ENCODE assay signal across 9 cellular contexts in the genomic region with DNA sequence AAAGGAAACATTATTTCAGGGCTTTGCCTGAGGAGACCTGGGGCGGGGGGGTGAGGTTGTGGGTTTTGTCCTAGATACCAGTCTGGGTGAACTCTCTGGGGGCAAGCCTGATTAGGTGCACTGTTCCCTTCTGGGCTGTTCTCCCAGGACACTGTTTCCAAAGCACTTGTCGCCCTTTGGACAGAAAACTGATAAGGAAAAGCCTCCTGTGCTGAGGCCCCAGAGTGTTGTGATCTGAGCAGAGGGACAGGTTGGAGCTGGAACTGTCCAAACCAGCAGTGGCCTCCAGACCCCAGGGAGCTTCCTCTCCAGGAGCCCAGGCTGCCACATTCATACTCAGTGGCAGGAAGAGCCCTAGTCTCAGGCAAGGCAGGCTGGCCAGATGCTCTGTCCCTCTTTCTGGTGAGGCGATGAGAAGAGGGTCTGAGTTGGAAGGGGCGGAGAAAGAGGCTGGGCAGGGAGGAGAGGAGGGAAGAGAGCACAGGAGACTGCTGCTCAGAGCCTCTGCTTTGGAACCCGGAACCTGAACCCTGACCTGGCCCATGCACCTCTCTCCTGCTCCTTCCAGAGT. TPM values are rescaled to one million over a fixed set of nuclear protein-coding genes. Genes with fewer than 3 reads are reported as not detected.
DNase-seq lines count a peak whose midpoint lies in the region; ATAC-seq, FAIRE-seq and TF ChIP-seq lines count a peak whose summit lies in the region.
"Had no signal": no experiment of that assay in that cellular context is flagged by ENCODE, and none has a peak within 500 bp of the region (broad histone marks: within the 10 kb centered on the region; RNA-seq: fewer than 3 reads in every experiment).

No MANE protein-coding gene starts in this region.

- no peak overlapping the region for H2BK120ac ChIP-seq in mesendoderm (ENCODE audit: low read depth, low read length)

- no peaks in the 10 kb centered on the region for H3K9me3 Mint-ChIP-seq in stimulated activated naive B cell treated with anti-CD40 and anti-IgM and Interleukin-4, amounts not matched to agents 10 μg/mL and 1 μg/mL and 100 μg/mL, for 72 hours

- WGBS in mesendoderm (ENCODE audit: extremely low coverage, insufficient coverage, low lambda C conversion rate): no CpG with 5 or more reads among the region's 5 CpGs

- H2BK15ac ChIP-seq in mesendoderm (replicated peaks; ENCODE audit: low read depth): no peak overlapping the region

- no peak overlapping the region for H2BK5ac ChIP-seq in mesendoderm (ENCODE audit: low read length)

- H3K36me3 Mint-ChIP-seq in stimulated activated naive B cell treated with anti-CD40 and anti-IgM and Interleukin-4, amounts not matched to agents 10 μg/mL and 1 μg/mL and 100 μg/mL, for 72 hours: no peaks in the 10 kb centered on the region

- no peak overlapping the region for H4K5ac ChIP-seq in mesendoderm (ENCODE audit: low read length)

- H3K4me2 ChIP-seq in mesendoderm (ENCODE audit: low read length) (no peak overlapping the region), PC-9 (no peak overlapping the region)

- peak overlapping the region; percentile 77 for H3K4me3 ChIP-seq in coronary artery
- H3K4me3 ChIP-seq in mesendoderm (ENCODE audit: low read length): no peak overlapping the region
- no peak overlapping the region for H3K4me3 ChIP-seq in PC-9

- no peak overlapping the region for H2AK5ac ChIP-seq in mesendoderm (ENCODE audit: low read length)

- H3K4me1 Mint-ChIP-seq in stimulated activated naive B cell treated with anti-CD40 and anti-IgM and Interleukin-4, amounts not matched to agents 10 μg/mL and 1 μg/mL and 100 μg/mL, for 72 hours: peaks cover 4 to 17% of the 10 kb centered on the region in 2 donors

- CTCF ChIA-PET in PC-9 (lab: Charles Lee): interaction anchor here (0.7 kb wide), 1 partner anchor 79 kb away, joined by 4 read pairs; no protein-coding TSS in a partner anchor

- no peak for ATAC-seq in stimulated activated naive B cell treated with anti-CD40 and anti-IgM and Interleukin-4, amounts not matched to agents 10 μg/mL and 1 μg/mL and 100 μg/mL, for 72 hours (replicated peaks)
- no peak for ATAC-seq in HG02981 (IDR thresholded peaks at IDR 0.05; ENCODE audit: unreplicated experiment)

- BruUV-seq in PC-9 (replicated peaks; lab: Mats Ljungman, UMichigan): no TSS peak

- DNase-seq in 8988T (peak; percentile 52), H54 (ENCODE audit: insufficient read length, low spot score) (peak; percentile 61), coronary artery (ENCODE audit: low spot score) (no peak), mesendoderm (peak; percentile 45), caudate nucleus (lab: John Stamatoyannopoulos, UW) (no peak), PC-9 (no peak)
- no peak for DNase-seq in stimulated activated naive B cell treated with anti-CD40 and anti-IgM and Interleukin-4, amounts not matched to agents 10 μg/mL and 1 μg/mL and 100 μg/mL, for 72 hours

- H3K79me1 ChIP-seq in mesendoderm (ENCODE audit: low read length): no peaks in the 10 kb centered on the region

- no peak overlapping the region for H3K23ac ChIP-seq in mesendoderm (ENCODE audit: low read length)

- H3K27ac Mint-ChIP-seq in stimulated activated naive B cell treated with anti-CD40 and anti-IgM and Interleukin-4, amounts not matched to agents 10 μg/mL and 1 μg/mL and 100 μg/mL, for 72 hours: no peak overlapping the region

- no peak for TF ChIP-seq POLR2A in H54 (IDR thresholded peaks at IDR 0.05; ENCODE audit: low read depth, low read length)

- H3K4me3 Mint-ChIP-seq in stimulated activated naive B cell treated with anti-CD40 and anti-IgM and Interleukin-4, amounts not matched to agents 10 μg/mL and 1 μg/mL and 100 μg/mL, for 72 hours: no peak overlapping the region

- H3K27ac ChIP-seq in coronary artery (peak overlapping the region; percentile 64 to 88), mesendoderm (ENCODE audit: low read depth, low read length) (no peak overlapping the region), caudate nucleus (ENCODE audit: low read depth, low read length) (no peak overlapping the region), PC-9 (no peak overlapping the region)
- H3K27ac ChIP-seq: upper lobe of left lung had no signal

- no peak overlapping the region for H3K4ac ChIP-seq in mesendoderm (ENCODE audit: low read depth, low read length)

- no peaks in the 10 kb centered on the region for H3K36me3 ChIP-seq in mesendoderm (ENCODE audit: control insufficient read depth, insufficient read depth, low read length)
- no peaks in the 10 kb centered on the region for H3K36me3 ChIP-seq in PC-9 (ENCODE audit: low read depth)
- H3K36me3 ChIP-seq: upper lobe of left lung had no signal

- H3F3A ChIP-seq in PC-9 (ENCODE audit: insufficient read depth, low read depth): no peaks in the 10 kb centered on the region

- TF ChIP-seq CTCF in coronary artery (IDR thresholded peaks at IDR 0.05): no peak
- no peak for TF ChIP-seq CTCF in PC-9 (conservative IDR thresholded peaks at IDR 0.05)

- no peaks in the 10 kb centered on the region for H3K9me3 ChIP-seq in PC-9 (ENCODE audit: insufficient read depth, low read depth)
- H3K9me3 ChIP-seq: upper lobe of left lung had no signal

- intact Hi-C loops in PC-9 (cut with micrococcal nuclease; ENCODE audit: unreplicated experiment): loop anchor here (5.0 kb wide), 1 partner anchor 1880 kb away; no protein-coding TSS in a partner anchor

- H3K18ac ChIP-seq in mesendoderm (ENCODE audit: low read length): no peak overlapping the region

- peak; percentile 81 for FAIRE-seq in H54 (lab: Jason Lieb, UNC)

- H4K20me1 ChIP-seq in PC-9 (ENCODE audit: insufficient read depth): no peaks in the 10 kb centered on the region

- H3K27me3 Mint-ChIP-seq in stimulated activated naive B cell treated with anti-CD40 and anti-IgM and Interleukin-4, amounts not matched to agents 10 μg/mL and 1 μg/mL and 100 μg/mL, for 72 hours: peaks cover 49 to 50% of the 10 kb centered on the region in 2 donors

- POLR2A ChIA-PET in PC-9 (lab: Charles Lee; ENCODE audit: unreplicated experiment): interaction anchor here (0.7 kb wide), 1 partner anchor 27 kb away, joined by 3 read pairs; no protein-coding TSS in a partner anchor

- no peaks in the 10 kb centered on the region for H3K4me1 ChIP-seq in mesendoderm (ENCODE audit: control insufficient read depth, low read depth, low read length)
- no peaks in the 10 kb centered on the region for H3K4me1 ChIP-seq in PC-9 (replicated peaks; ENCODE audit: insufficient read depth)

- no peak overlapping the region for H3K9ac ChIP-seq in mesendoderm (ENCODE audit: low read length)

- H4K8ac ChIP-seq in mesendoderm (ENCODE audit: low read depth, low read length): no peak overlapping the region

- H3K79me2 ChIP-seq in mesendoderm (ENCODE audit: control insufficient read depth, insufficient read depth, low read length) (no peaks in the 10 kb centered on the region), PC-9 (ENCODE audit: low read depth) (no peaks in the 10 kb centered on the region)

- no peaks in the 10 kb centered on the region for H3K9me2 ChIP-seq in PC-9 (ENCODE audit: insufficient read depth)

- H2AFZ ChIP-seq in PC-9: no peak overlapping the region

- no peak overlapping the region for H3K56ac ChIP-seq in mesendoderm (ENCODE audit: low read length)

- H3K27me3 ChIP-seq in mesendoderm (ENCODE audit: insufficient read depth, low read length, poor library complexity): peaks cover 9% of the 10 kb centered on the region
- H3K27me3 ChIP-seq in PC-9 (ENCODE audit: insufficient read depth, low read depth): peaks cover 20% of the 10 kb centered on the region; the same call in 1 of the 2 replicates

RNA-seq across cellular contexts. Expression of a gene that starts 1.9 kb away (rescaled TPM):
- 1.5 TPM for polyA plus RNA-seq in mesendoderm (2013, experiment 1 of 2)
- polyA plus RNA-seq in mesendoderm (2013, experiment 2 of 2): 1.5 TPM
- total RNA-seq in PC-9 (2021): 16.3 and 22.8 TPM in 2 replicates

Comparison
In these comparisons a context has a peak if more than half of its experiments do, and no peak if none do; other contexts are left out.
1. DNase-seq: peak in 8988T (single experiment), H54 (single experiment) and mesendoderm (single experiment); none in coronary artery (single experiment), stimulated activated naive B cell treated with anti-CD40 and anti-IgM and Interleukin-4, amounts not matched to agents 10 μg/mL and 1 μg/mL and 100 μg/mL, for 72 hours (single experiment), caudate nucleus (0 of 61) and PC-9 (0 of 2).
2. H3K27ac ChIP-seq: peak in coronary artery (2 of 2); none in mesendoderm (single experiment), caudate nucleus (single experiment) and PC-9 (single experiment).